Comparison of ENCODE assay signal across 1 cellular context in the genomic region with DNA sequence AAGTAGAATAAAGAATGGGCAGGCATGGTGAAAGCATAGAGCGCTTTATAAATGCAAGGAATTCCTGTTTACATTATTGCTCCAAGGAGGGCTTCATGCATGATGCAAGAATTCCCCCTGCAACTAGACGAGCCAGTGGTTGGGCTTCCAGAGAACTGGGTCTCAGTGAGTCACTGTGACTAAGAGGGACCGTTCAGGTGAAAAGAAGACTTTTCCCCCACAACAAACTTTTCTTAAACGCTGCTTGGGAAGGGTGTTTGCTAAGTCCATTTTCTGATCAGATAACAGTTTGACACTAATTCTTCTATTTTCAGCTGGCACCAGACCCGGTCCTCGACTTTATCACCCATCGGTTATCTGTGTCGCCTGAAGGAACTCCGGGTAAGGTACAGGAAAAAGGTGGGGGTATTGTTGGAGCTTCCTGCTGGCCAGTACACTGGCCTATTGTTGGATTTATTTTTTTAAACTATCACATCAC.
TF ChIP-seq lines count a peak whose summit lies in the region.

No MANE protein-coding gene starts in this region.

TF ChIP-seq in GM23338, 12 proteins besides CTCF, POLR2A, EP300 and RAD21 (continued from another document):
- TF ChIP-seq, protein P1, sequence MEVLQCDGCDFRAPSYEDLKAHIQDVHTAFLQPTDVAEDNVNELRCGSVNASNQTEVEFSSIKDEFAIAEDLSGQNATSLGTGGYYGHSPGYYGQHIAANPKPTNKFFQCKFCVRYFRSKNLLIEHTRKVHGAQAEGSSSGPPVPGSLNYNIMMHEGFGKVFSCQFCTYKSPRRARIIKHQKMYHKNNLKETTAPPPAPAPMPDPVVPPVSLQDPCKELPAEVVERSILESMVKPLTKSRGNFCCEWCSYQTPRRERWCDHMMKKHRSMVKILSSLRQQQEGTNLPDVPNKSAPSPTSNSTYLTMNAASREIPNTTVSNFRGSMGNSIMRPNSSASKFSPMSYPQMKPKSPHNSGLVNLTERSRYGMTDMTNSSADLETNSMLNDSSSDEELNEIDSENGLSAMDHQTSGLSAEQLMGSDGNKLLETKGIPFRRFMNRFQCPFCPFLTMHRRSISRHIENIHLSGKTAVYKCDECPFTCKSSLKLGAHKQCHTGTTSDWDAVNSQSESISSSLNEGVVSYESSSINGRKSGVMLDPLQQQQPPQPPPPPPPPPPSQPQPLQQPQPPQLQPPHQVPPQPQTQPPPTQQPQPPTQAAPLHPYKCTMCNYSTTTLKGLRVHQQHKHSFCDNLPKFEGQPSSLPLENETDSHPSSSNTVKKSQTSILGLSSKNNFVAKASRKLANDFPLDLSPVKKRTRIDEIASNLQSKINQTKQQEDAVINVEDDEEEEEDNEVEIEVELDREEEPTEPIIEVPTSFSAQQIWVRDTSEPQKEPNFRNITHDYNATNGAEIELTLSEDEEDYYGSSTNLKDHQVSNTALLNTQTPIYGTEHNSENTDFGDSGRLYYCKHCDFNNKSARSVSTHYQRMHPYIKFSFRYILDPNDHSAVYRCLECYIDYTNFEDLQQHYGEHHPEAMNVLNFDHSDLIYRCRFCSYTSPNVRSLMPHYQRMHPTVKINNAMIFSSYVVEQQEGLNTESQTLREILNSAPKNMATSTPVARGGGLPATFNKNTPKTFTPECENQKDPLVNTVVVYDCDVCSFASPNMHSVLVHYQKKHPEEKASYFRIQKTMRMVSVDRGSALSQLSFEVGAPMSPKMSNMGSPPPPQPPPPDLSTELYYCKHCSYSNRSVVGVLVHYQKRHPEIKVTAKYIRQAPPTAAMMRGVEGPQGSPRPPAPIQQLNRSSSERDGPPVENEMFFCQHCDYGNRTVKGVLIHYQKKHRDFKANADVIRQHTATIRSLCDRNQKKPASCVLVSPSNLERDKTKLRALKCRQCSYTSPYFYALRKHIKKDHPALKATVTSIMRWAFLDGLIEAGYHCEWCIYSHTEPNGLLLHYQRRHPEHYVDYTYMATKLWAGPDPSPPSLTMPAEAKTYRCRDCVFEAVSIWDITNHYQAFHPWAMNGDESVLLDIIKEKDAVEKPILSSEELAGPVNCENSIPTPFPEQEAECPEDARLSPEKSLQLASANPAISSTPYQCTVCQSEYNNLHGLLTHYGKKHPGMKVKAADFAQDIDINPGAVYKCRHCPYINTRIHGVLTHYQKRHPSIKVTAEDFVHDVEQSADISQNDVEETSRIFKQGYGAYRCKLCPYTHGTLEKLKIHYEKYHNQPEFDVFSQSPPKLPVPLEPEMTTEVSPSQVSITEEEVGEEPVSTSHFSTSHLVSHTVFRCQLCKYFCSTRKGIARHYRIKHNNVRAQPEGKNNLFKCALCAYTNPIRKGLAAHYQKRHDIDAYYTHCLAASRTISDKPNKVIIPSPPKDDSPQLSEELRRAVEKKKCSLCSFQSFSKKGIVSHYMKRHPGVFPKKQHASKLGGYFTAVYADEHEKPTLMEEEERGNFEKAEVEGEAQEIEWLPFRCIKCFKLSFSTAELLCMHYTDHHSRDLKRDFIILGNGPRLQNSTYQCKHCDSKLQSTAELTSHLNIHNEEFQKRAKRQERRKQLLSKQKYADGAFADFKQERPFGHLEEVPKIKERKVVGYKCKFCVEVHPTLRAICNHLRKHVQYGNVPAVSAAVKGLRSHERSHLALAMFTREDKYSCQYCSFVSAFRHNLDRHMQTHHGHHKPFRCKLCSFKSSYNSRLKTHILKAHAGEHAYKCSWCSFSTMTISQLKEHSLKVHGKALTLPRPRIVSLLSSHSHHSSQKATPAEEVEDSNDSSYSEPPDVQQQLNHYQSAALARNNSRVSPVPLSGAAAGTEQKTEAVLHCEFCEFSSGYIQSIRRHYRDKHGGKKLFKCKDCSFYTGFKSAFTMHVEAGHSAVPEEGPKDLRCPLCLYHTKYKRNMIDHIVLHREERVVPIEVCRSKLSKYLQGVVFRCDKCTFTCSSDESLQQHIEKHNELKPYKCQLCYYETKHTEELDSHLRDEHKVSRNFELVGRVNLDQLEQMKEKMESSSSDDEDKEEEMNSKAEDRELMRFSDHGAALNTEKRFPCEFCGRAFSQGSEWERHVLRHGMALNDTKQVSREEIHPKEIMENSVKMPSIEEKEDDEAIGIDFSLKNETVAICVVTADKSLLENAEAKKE (CRISPR knock-in tag; IDR thresholded peaks at IDR 0.05): no peak
- TF ChIP-seq, protein P2, sequence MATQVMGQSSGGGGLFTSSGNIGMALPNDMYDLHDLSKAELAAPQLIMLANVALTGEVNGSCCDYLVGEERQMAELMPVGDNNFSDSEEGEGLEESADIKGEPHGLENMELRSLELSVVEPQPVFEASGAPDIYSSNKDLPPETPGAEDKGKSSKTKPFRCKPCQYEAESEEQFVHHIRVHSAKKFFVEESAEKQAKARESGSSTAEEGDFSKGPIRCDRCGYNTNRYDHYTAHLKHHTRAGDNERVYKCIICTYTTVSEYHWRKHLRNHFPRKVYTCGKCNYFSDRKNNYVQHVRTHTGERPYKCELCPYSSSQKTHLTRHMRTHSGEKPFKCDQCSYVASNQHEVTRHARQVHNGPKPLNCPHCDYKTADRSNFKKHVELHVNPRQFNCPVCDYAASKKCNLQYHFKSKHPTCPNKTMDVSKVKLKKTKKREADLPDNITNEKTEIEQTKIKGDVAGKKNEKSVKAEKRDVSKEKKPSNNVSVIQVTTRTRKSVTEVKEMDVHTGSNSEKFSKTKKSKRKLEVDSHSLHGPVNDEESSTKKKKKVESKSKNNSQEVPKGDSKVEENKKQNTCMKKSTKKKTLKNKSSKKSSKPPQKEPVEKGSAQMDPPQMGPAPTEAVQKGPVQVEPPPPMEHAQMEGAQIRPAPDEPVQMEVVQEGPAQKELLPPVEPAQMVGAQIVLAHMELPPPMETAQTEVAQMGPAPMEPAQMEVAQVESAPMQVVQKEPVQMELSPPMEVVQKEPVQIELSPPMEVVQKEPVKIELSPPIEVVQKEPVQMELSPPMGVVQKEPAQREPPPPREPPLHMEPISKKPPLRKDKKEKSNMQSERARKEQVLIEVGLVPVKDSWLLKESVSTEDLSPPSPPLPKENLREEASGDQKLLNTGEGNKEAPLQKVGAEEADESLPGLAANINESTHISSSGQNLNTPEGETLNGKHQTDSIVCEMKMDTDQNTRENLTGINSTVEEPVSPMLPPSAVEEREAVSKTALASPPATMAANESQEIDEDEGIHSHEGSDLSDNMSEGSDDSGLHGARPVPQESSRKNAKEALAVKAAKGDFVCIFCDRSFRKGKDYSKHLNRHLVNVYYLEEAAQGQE (IDR thresholded peaks at IDR 0.05; ENCODE audit: unreplicated experiment): no peak
- no peak for TF ChIP-seq ZNF114 (CRISPR knock-in tag; IDR thresholded peaks at IDR 0.05)
- no peak for TF ChIP-seq EZH2phosphoT487 (IDR thresholded peaks at IDR 0.05; ENCODE audit: unreplicated experiment)
- no peak for TF ChIP-seq POLR2AphosphoS5 (IDR thresholded peaks at IDR 0.05; ENCODE audit: low read depth)
- TF ChIP-seq, protein P3, sequence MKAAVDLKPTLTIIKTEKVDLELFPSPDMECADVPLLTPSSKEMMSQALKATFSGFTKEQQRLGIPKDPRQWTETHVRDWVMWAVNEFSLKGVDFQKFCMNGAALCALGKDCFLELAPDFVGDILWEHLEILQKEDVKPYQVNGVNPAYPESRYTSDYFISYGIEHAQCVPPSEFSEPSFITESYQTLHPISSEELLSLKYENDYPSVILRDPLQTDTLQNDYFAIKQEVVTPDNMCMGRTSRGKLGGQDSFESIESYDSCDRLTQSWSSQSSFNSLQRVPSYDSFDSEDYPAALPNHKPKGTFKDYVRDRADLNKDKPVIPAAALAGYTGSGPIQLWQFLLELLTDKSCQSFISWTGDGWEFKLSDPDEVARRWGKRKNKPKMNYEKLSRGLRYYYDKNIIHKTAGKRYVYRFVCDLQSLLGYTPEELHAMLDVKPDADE (IDR thresholded peaks at IDR 0.05): no peak
- no peak for TF ChIP-seq JUNB (IDR thresholded peaks at IDR 0.05; ENCODE audit: unreplicated experiment)
- no peak for TF ChIP-seq ZNF331 (CRISPR knock-in tag; IDR thresholded peaks at IDR 0.05; ENCODE audit: low read depth)
- no peak for TF ChIP-seq EZH2 (IDR thresholded peaks at IDR 0.05; ENCODE audit: low read depth, unreplicated experiment)
- TF ChIP-seq CREB1 (CRISPR knock-in tag; IDR thresholded peaks at IDR 0.05; ENCODE audit: low read depth): no peak
- no peak for TF ChIP-seq NANOG (IDR thresholded peaks at IDR 0.05; ENCODE audit: borderline replicate concordance)
